In genomic region chr10:24462340-24462739, GRCh38 we compare ENCODE assay signal across 19 cellular contexts.
DNase-seq lines count a peak whose midpoint lies in the region; ATAC-seq and TF ChIP-seq lines count a peak whose summit lies in the region.
"Had no signal": no experiment of that assay in that cellular context is flagged by ENCODE, and none has a peak within 500 bp of the region (broad histone marks: within the 10 kb centered on the region; RNA-seq: fewer than 3 reads in every experiment).

No MANE protein-coding gene starts in this region.

- no peaks in the 10 kb centered on the region for H4K20me1 ChIP-seq in osteoblast (ENCODE audit: insufficient read depth, low read length)

- intact Hi-C loops in left ventricle myocardium inferior (cut with micrococcal nuclease) (no loop called here), left cardiac atrium (cut with DNase I) (no loop called here), breast epithelium (cut with DNase I; ENCODE audit: low total_unique reads) (no loop called here)

- no peak overlapping the region for H3K4me3 Mint-ChIP-seq in naive thymus-derived CD8-positive, alpha-beta T cell
- H3K4me3 Mint-ChIP-seq: B cell, GM23338 had no signal

- H3K79me2 ChIP-seq in osteoblast (ENCODE audit: insufficient read depth, low read length): peaks cover 19% of the 10 kb centered on the region

- H3K4me2 ChIP-seq in osteoblast (ENCODE audit: insufficient read depth, low read length): no peak overlapping the region
- H3K4me2 ChIP-seq: GM23338 had no signal

- H2AFZ ChIP-seq in osteoblast (ENCODE audit: low read length): no peak overlapping the region
- H2AFZ ChIP-seq: GM23338 had no signal

- H3K27me3 ChIP-seq in left ventricle myocardium inferior (ENCODE audit: low read depth): no peaks in the 10 kb centered on the region
- H3K27me3 ChIP-seq in breast epithelium: no peaks in the 10 kb centered on the region
- no peaks in the 10 kb centered on the region for H3K27me3 ChIP-seq in osteoblast (ENCODE audit: insufficient read depth, low read length)

- no peak overlapping the region for H3K27ac Mint-ChIP-seq in naive thymus-derived CD8-positive, alpha-beta T cell
- H3K27ac Mint-ChIP-seq: B cell, GM23338 had no signal

- ATAC-seq in left cardiac atrium: no peak
- ATAC-seq in naive thymus-derived CD8-positive, alpha-beta T cell: no peak
- ATAC-seq: GM23338, Panc1 had no signal

- H3K27me3 Mint-ChIP-seq in naive thymus-derived CD8-positive, alpha-beta T cell: peaks cover 0 to 22% (median 7%) of the 10 kb centered on the region in 5 donors
- H3K27me3 Mint-ChIP-seq: B cell had no signal

- H3K9me3 ChIP-seq in left ventricle myocardium inferior (replicated peaks): no peaks in the 10 kb centered on the region
- H3K9me3 ChIP-seq in breast epithelium: no peaks in the 10 kb centered on the region
- H3K9me3 ChIP-seq in osteoblast (ENCODE audit: low read depth, low read length): no peaks in the 10 kb centered on the region

- no peak overlapping the region for H3K4me3 ChIP-seq in left ventricle myocardium inferior
- no peak overlapping the region for H3K4me3 ChIP-seq in breast epithelium
- H3K4me3 ChIP-seq in osteoblast (ENCODE audit: insufficient read depth, low read length): no peak overlapping the region
- H3K4me3 ChIP-seq: GM23338 had no signal

- H3K36me3 Mint-ChIP-seq in naive thymus-derived CD8-positive, alpha-beta T cell: no peaks in the 10 kb centered on the region
- H3K36me3 Mint-ChIP-seq: CD4-positive, alpha-beta memory T cell had no signal

- H3K36me3 ChIP-seq in left ventricle myocardium inferior (no peaks in the 10 kb centered on the region), breast epithelium (no peaks in the 10 kb centered on the region), osteoblast (ENCODE audit: insufficient read depth, low read length) (no peaks in the 10 kb centered on the region)

- H3K9me3 Mint-ChIP-seq in naive thymus-derived CD8-positive, alpha-beta T cell: peaks cover 0 to 2% (median 0%) of the 10 kb centered on the region in 9 donors
- H3K9me3 Mint-ChIP-seq: CD4-positive, alpha-beta memory T cell; GM23338 had no signal

- TF ChIP-seq POLR2A in breast epithelium (IDR thresholded peaks at IDR 0.05): no peak

- H3K4me1 Mint-ChIP-seq in naive thymus-derived CD8-positive, alpha-beta T cell: peaks cover 2 to 7% (median 6%) of the 10 kb centered on the region in 4 donors
- H3K4me1 Mint-ChIP-seq: B cell had no signal

- H3K27ac ChIP-seq in left ventricle myocardium inferior (replicated peaks) (peak overlapping the region; percentile 51), breast epithelium (peak overlapping the region; percentile 91 to 97), osteoblast (ENCODE audit: low read depth, low read length) (peak overlapping the region; percentile 96)
- H3K27ac ChIP-seq: HL-60 had no signal

- H3K4me1 ChIP-seq in left ventricle myocardium inferior: peaks cover 67% of the 10 kb centered on the region
- peaks cover 10 to 24% of the 10 kb centered on the region in 2 donors for H3K4me1 ChIP-seq in breast epithelium
- H3K4me1 ChIP-seq in osteoblast (ENCODE audit: insufficient read depth, low read length): peaks cover 46% of the 10 kb centered on the region

- TF ChIP-seq CTCF in left ventricle myocardium inferior (IDR thresholded peaks at IDR 0.05; ENCODE audit: borderline replicate concordance) (no peak), breast epithelium (IDR thresholded peaks at IDR 0.05) (no peak), osteoblast (IDR thresholded peaks at IDR 0.05; ENCODE audit: extremely low read depth, low read depth, low read length) (no peak)

- no peak for DNase-seq in left ventricle myocardium inferior
- no peak for DNase-seq in left cardiac atrium
- DNase-seq in breast epithelium (ENCODE audit: low spot score in 2 of 2): no peak
- no peak for DNase-seq in osteoblast (ENCODE audit: insufficient read length, low spot score, missing footprints)
- no peak for DNase-seq in naive thymus-derived CD8-positive, alpha-beta T cell
- no peak for DNase-seq in CD1c-positive myeloid dendritic cell (ENCODE audit: extremely low spot score)
- DNase-seq in stimulated activated CD4-positive, alpha-beta T cell treated with anti-CD3 and anti-CD28 coated beads, Interleukin-4, amount 100 ng/mL, for 24 hours: no peak
- DNase-seq: CD4-positive, alpha-beta memory T cell; KBM-7; NCI-H1092; NCI-H187 treated with DMSO at 0.1 percent for 48 hours; NCI-H2171; NCI-H446 treated with DMSO at 0.1 percent for 48 hours; NCI-H748 treated with DMSO at 0.1 percent for 48 hours; SIG-M5 had no signal

- POLR2A ChIA-PET in naive thymus-derived CD8-positive, alpha-beta T cell (lab: Charles Lee): no interaction called here
